9 cellular contexts compared by ENCODE assay signal in the genomic region with DNA sequence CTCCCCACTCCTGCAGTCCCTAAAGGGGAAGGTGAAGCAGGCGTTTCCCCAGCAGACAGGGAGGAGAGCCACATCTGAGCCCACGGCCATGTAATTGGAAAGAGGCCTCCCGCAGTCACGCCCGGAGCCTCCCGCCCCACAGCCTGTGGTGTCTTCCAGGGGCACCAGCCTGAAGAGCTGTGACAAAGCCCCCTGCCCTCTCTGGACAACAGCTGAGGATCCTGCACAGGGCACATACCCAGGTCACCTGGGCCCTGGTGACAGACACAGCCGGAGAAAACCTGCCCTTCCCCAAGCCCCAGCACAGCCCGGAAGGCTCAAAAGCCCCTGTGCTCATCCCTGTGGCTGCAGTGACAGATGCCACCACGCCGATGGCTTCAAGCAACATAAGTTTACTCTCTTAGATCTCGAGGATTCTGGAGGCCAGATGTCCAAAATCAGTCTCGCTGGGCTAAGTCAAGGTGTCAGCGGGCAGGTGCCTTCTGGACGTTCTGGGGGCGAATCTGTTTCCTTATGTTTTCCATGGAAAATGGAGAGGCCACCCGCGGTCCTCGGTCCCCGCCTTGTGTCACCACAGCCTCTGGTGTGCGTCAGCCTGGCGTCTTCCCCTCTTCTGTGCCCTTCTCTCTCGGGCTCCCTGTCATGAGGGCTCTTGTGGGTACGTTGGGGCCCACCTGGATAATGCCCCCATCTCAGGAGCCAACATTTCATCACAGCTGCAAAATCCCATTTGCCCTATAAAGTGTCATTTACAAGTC.
DNase-seq lines count a peak whose midpoint lies in the region; ATAC-seq and TF ChIP-seq lines count a peak whose summit lies in the region.
"Had no signal": no experiment of that assay in that cellular context is flagged by ENCODE, and none has a peak within 500 bp of the region (broad histone marks: within the 10 kb centered on the region; RNA-seq: fewer than 3 reads in every experiment).

No MANE protein-coding gene starts in this region.

- no peaks in the 10 kb centered on the region for H3K27me3 ChIP-seq in transverse colon

- TF ChIP-seq CTCF in chondrocyte (IDR thresholded peaks at IDR 0.05) = no peak
- no peak for TF ChIP-seq CTCF in neural crest cell (conservative IDR thresholded peaks at IDR 0.05)
- no peak for TF ChIP-seq CTCF in transverse colon (IDR thresholded peaks at IDR 0.05)
- TF ChIP-seq CTCF in type B pancreatic cell (conservative IDR thresholded peaks at IDR 0.05) = no peak

- no peak for TF ChIP-seq POLR2A in transverse colon (IDR thresholded peaks at IDR 0.05)

- H3K36me3 Mint-ChIP-seq in chondrocyte (ENCODE audit: low read depth) (peaks cover 21% of the 10 kb centered on the region), neural crest cell (ENCODE audit: low read depth) (peaks cover 3% of the 10 kb centered on the region), type B pancreatic cell (no peaks in the 10 kb centered on the region)

- no peak overlapping the region for H3K4me3 Mint-ChIP-seq in chondrocyte (ENCODE audit: unreplicated experiment)
- H3K4me3 Mint-ChIP-seq in neural crest cell = peak overlapping the region; percentile 54
- H3K4me3 Mint-ChIP-seq in type B pancreatic cell = no peak overlapping the region
- H3K4me3 Mint-ChIP-seq: T-helper 2 cell treated with Interferon-gamma antibody and Interleukin-4, amounts not matched to agents 5 μg/mL and 100 μg/mL, for 36 hours had no signal

- peaks cover 0 to 29% (median 5%) of the 10 kb centered on the region in 4 donors for H3K36me3 ChIP-seq in transverse colon

- peak overlapping the region; percentile 34 to 72 (median 52) for H3K27ac ChIP-seq in transverse colon

- intact Hi-C loops in transverse colon (cut with DNase I; ENCODE audit: low total_unique reads) = no loop called here

- in situ Hi-C loops in transverse colon (cut with MboI; ENCODE audit: low pct_ligation_motif_present in 1 of 4, low pct_unique_long_range_greater_than_20kb in 1 of 4, low sequenced_read_pairs in 3 of 4) = no loop called here

- H3K4me1 Mint-ChIP-seq in chondrocyte (ENCODE audit: low read depth) (peaks cover 33% of the 10 kb centered on the region), neural crest cell (peaks cover 23% of the 10 kb centered on the region), type B pancreatic cell (ENCODE audit: unreplicated experiment) (no peaks in the 10 kb centered on the region)

- TF ChIP-seq EP300 in transverse colon (IDR thresholded peaks at IDR 0.05; ENCODE audit: low read depth) = no peak

- no peak overlapping the region for H3K4me3 ChIP-seq in transverse colon

- no peaks in the 10 kb centered on the region for H3K9me3 ChIP-seq in transverse colon

- no peaks in the 10 kb centered on the region for H3K9me3 Mint-ChIP-seq in chondrocyte (ENCODE audit: low read depth)
- H3K9me3 Mint-ChIP-seq in neural crest cell = no peaks in the 10 kb centered on the region
- no peaks in the 10 kb centered on the region for H3K9me3 Mint-ChIP-seq in type B pancreatic cell
- H3K9me3 Mint-ChIP-seq: T-helper 2 cell treated with Interferon-gamma antibody and Interleukin-4, amounts not matched to agents 5 μg/mL and 100 μg/mL, for 36 hours had no signal

- DNase-seq in NCI-H2171 treated with DMSO at 0.1 percent for 48 hours (lab: John Stamatoyannopoulos, UW) (peak; percentile 49), NCI-H2171 (lab: John Stamatoyannopoulos, UW) (no peak), chondrocyte (ENCODE audit: low spot score) (peak; percentile 55), neural crest cell (ENCODE audit: low read depth, low spot score) (no peak), transverse colon (no peak), type B pancreatic cell (ENCODE audit: extremely low spot score, unreplicated experiment) (no peak)
- DNase-seq in effector CD8-positive, alpha-beta T cell (lab: John Stamatoyannopoulos, UW) = no peak

- H3K4me1 ChIP-seq in transverse colon = peaks cover 4 to 13% (median 8%) of the 10 kb centered on the region in 4 donors

- 83% methylated on average over 23 of the region's 23 CpGs; no CpG with 5 or more reads in 1 of the 2 donors for WGBS in transverse colon (ENCODE audit: low coverage in 1 of 2), 2 donors

- H3K27me3 Mint-ChIP-seq in chondrocyte (ENCODE audit: low read depth) (no peaks in the 10 kb centered on the region), neural crest cell (ENCODE audit: low read depth) (no peaks in the 10 kb centered on the region), type B pancreatic cell (no peaks in the 10 kb centered on the region)

- H3K27ac Mint-ChIP-seq in chondrocyte (ENCODE audit: unreplicated experiment) = peak overlapping the region; percentile 96
- peak overlapping the region; percentile 43 for H3K27ac Mint-ChIP-seq in neural crest cell (ENCODE audit: unreplicated experiment)
- no peak overlapping the region for H3K27ac Mint-ChIP-seq in type B pancreatic cell
- H3K27ac Mint-ChIP-seq: T-helper 2 cell treated with Interferon-gamma antibody and Interleukin-4, amounts not matched to agents 5 μg/mL and 100 μg/mL, for 36 hours had no signal

- no peak for ATAC-seq in GM21529 (IDR thresholded peaks at IDR 0.05; ENCODE audit: unreplicated experiment)

Comparison
In these comparisons a context has a peak if more than half of its experiments do, and no peak if none do; other contexts are left out.
1. DNase-seq: peak in NCI-H2171 treated with DMSO at 0.1 percent for 48 hours (single experiment) and chondrocyte (single experiment); none in NCI-H2171 (single experiment), neural crest cell (single experiment), transverse colon (single experiment), effector CD8-positive, alpha-beta T cell (single experiment) and type B pancreatic cell (single experiment).